In genomic region chr5:88868453-88869068, GRCh38 we compare ENCODE assay signal across 22 cellular contexts. TPM values are rescaled to one million over a fixed set of nuclear protein-coding genes. Genes with fewer than 3 reads are reported as not detected.
DNase-seq lines count a peak whose midpoint lies in the region; ATAC-seq, FAIRE-seq and TF ChIP-seq lines count a peak whose summit lies in the region.
"Had no signal": no experiment of that assay in that cellular context is flagged by ENCODE, and none has a peak within 500 bp of the region (broad histone marks: within the 10 kb centered on the region; RNA-seq: fewer than 3 reads in every experiment).

No MANE protein-coding gene starts in this region.

- TF ChIP-seq CTCF in mucosa of descending colon (IDR thresholded peaks at IDR 0.05) (no peak), esophagus muscularis mucosa (IDR thresholded peaks at IDR 0.05) (no peak), endodermal cell (conservative IDR thresholded peaks at IDR 0.05) (no peak)

- intact Hi-C loops in mucosa of descending colon (cut with DNase I, micrococcal nuclease) (no loop called here), esophagus muscularis mucosa (cut with DNase I) (no loop called here)

- H3K9me3 Mint-ChIP-seq in endodermal cell: no peaks in the 10 kb centered on the region
- H3K9me3 Mint-ChIP-seq: CD8-positive, alpha-beta memory T cell; IgD-negative memory B cell had no signal

- H3K4me1 ChIP-seq in mucosa of descending colon (ENCODE audit: low read depth) (no peaks in the 10 kb centered on the region), esophagus muscularis mucosa (peaks cover 0 to 13% (median 7%) of the 10 kb centered on the region in 4 donors), endodermal cell (ENCODE audit: control insufficient read depth, insufficient read depth, low read length) (no peaks in the 10 kb centered on the region)

- no peak overlapping the region for H3K9ac ChIP-seq in endodermal cell (ENCODE audit: extremely low read depth, low read length, poor library complexity, severe bottlenecking)

- no peaks in the 10 kb centered on the region for H3K36me3 Mint-ChIP-seq in endodermal cell (ENCODE audit: low read depth)
- H3K36me3 Mint-ChIP-seq: CD8-positive, alpha-beta memory T cell had no signal

- H3K4me3 ChIP-seq in mucosa of descending colon (no peak overlapping the region), esophagus muscularis mucosa (no peak overlapping the region), endodermal cell (ENCODE audit: low read length) (no peak overlapping the region)

- 85% methylated on average over 7 of the region's 7 CpGs for WGBS in esophagus muscularis mucosa
- 83 to 98% methylated on average over 1 to 5 of the region's 7 CpGs for WGBS in endodermal cell (ENCODE audit: insufficient coverage in 1 of 2, insufficient read length in 1 of 2), 2 experiments

- no peaks in the 10 kb centered on the region for H3K4me1 Mint-ChIP-seq in endodermal cell
- H3K4me1 Mint-ChIP-seq: CD8-positive, alpha-beta memory T cell had no signal

- no peaks in the 10 kb centered on the region for H3K36me3 ChIP-seq in mucosa of descending colon (ENCODE audit: low read depth)
- H3K36me3 ChIP-seq in esophagus muscularis mucosa: no peaks in the 10 kb centered on the region
- H3K36me3 ChIP-seq in endodermal cell (ENCODE audit: control insufficient read depth, insufficient read depth, low read length): no peaks in the 10 kb centered on the region

- no peak overlapping the region for H3K4me3 Mint-ChIP-seq in endodermal cell
- H3K4me3 Mint-ChIP-seq: CD8-positive, alpha-beta memory T cell; IgD-negative memory B cell had no signal

- H3K27ac Mint-ChIP-seq in endodermal cell: no peak overlapping the region
- H3K27ac Mint-ChIP-seq: CD8-positive, alpha-beta memory T cell; IgD-negative memory B cell had no signal

- H3K27me3 Mint-ChIP-seq in endodermal cell (ENCODE audit: insufficient read depth): no peaks in the 10 kb centered on the region
- H3K27me3 Mint-ChIP-seq: CD8-positive, alpha-beta memory T cell; IgD-negative memory B cell had no signal

- H3K27me3 ChIP-seq in esophagus muscularis mucosa (no peaks in the 10 kb centered on the region), endodermal cell (ENCODE audit: control insufficient read depth, insufficient read depth, low read length, poor library complexity, severe bottlenecking) (no peaks in the 10 kb centered on the region)

- DNase-seq in GM12891 (ENCODE audit: insufficient read length, low spot score) (no peak), MV-4-11 (lab: John Stamatoyannopoulos, UW) (peak; percentile 47), mucosa of descending colon (no peak), esophagus muscularis mucosa (ENCODE audit: extremely low spot score) (no peak), T-helper 1 cell (no peak), NCI-H524 treated with DMSO at 0.1 percent for 48 hours (lab: John Stamatoyannopoulos, UW) (no peak), endodermal cell (no peak)
- DNase-seq: AML-193; Calu3; CD8-positive, alpha-beta memory T cell; DMS153; NCI-H1048; NCI-H1436; NCI-H187 treated with DMSO at 0.1 percent for 48 hours; NCI-H2107; NCI-H510A; NCI-H774 had no signal

- TF ChIP-seq EP300 in esophagus muscularis mucosa (IDR thresholded peaks at IDR 0.05): no peak

- peak; percentile 46; the same call in 1 of the 2 replicates for TF ChIP-seq POLR2A in GM12891 (IDR thresholded peaks at IDR 0.05; ENCODE audit: low read depth, low read length)
- TF ChIP-seq POLR2A in esophagus muscularis mucosa (IDR thresholded peaks at IDR 0.05; ENCODE audit: low read depth): no peak

- H3K9me3 ChIP-seq in mucosa of descending colon: no peaks in the 10 kb centered on the region
- H3K9me3 ChIP-seq in esophagus muscularis mucosa: no peaks in the 10 kb centered on the region
- no peaks in the 10 kb centered on the region for H3K9me3 ChIP-seq in endodermal cell (ENCODE audit: control insufficient read depth, low read length)

- no peak overlapping the region for H3K27ac ChIP-seq in esophagus muscularis mucosa (replicated peaks in 1 of 4)
- no peak overlapping the region for H3K27ac ChIP-seq in endodermal cell (ENCODE audit: low read depth, low read length)
- H3K27ac ChIP-seq: C4-2B had no signal

- FAIRE-seq in GM12891 (lab: Jason Lieb, UNC) (no peak), colon (lab: Jason Lieb, UNC) (peak; percentile 45)

- ATAC-seq in mucosa of descending colon: peak; percentile 93
- ATAC-seq: Right ventricle myocardium inferior had no signal

TF ChIP-seq in GM12891, 5 proteins besides CTCF, POLR2A, EP300 and RAD21:
- TF ChIP-seq SPI1 (IDR thresholded peaks at IDR 0.05; ENCODE audit: low read depth, low read length) (no peak), POLR2AphosphoS5 (IDR thresholded peaks at IDR 0.05; ENCODE audit: low read depth, low read length) (peak; percentile 75), PAX5 (IDR thresholded peaks at IDR 0.05; ENCODE audit: insufficient read depth, low read length, severe bottlenecking) (no peak)

RNA-seq across cellular contexts. Expression of gene MEF2C, which starts 14.4 kb away (rescaled TPM):
- polyA plus RNA-seq in GM12891 (2012; ENCODE audit: low read depth, missing spikeins): 103 TPM
- total RNA-seq in mucosa of descending colon (10 to 100 TPM; 19.3 to 44.0 (median 32.6) TPM), esophagus muscularis mucosa (10 to 100 TPM; 20.8 to 34.3 (median 29.0) TPM), endodermal cell (under 1 TPM; 0.64 to 0.86 TPM)
- polyA plus RNA-seq in endodermal cell (2013, experiment 1 of 2): 6.9 TPM
- polyA plus RNA-seq in endodermal cell (2013, experiment 2 of 2): 6.1 TPM
- total RNA-seq: G401 had no signal
- polyA plus RNA-seq: CD8-positive, alpha-beta memory T cell had no signal

Comparison
In these comparisons a context has a peak if more than half of its experiments do, and no peak if none do; other contexts are left out.
1. RNA of gene MEF2C, which starts 14.4 kb away (total RNA-seq): 19.3 to 44.0 TPM in mucosa of descending colon and 20.8 to 34.3 TPM in esophagus muscularis mucosa; 0.64 to 0.86 TPM in endodermal cell; every median in the first group is over 10 times any median in the second.